In genomic region chr2:61814761-61815160, GRCh38 we compare ENCODE assay signal across 19 cellular contexts. TPM values are rescaled to one million over a fixed set of nuclear protein-coding genes. Genes with fewer than 3 reads are reported as not detected.
DNase-seq lines count a peak whose midpoint lies in the region; TF ChIP-seq lines count a peak whose summit lies in the region.
"Had no signal": no experiment of that assay in that cellular context is flagged by ENCODE, and none has a peak within 500 bp of the region (broad histone marks: within the 10 kb centered on the region; RNA-seq: fewer than 3 reads in every experiment).

No MANE protein-coding gene starts in this region.

- no peaks in the 10 kb centered on the region for H3F3A ChIP-seq in neural progenitor cell (ENCODE audit: low read depth)

- TF ChIP-seq CTCF in neural progenitor cell (IDR thresholded peaks at IDR 0.05) (no peak), right atrium auricular region (IDR thresholded peaks at IDR 0.05) (no peak)

- no peak overlapping the region for H3K9ac ChIP-seq in neural progenitor cell
- H3K9ac ChIP-seq: BLaER1 had no signal

- H3K4me1 ChIP-seq in neural progenitor cell (no peaks in the 10 kb centered on the region), right atrium auricular region (no peaks in the 10 kb centered on the region)
- H3K4me1 ChIP-seq: BE2C, BLaER1 had no signal

- H3K4me3 Mint-ChIP-seq in neural progenitor cell = no peak overlapping the region
- H3K4me3 Mint-ChIP-seq: CD14-positive monocyte; CD4-positive, alpha-beta memory T cell; CD4-positive, CD25-positive, alpha-beta regulatory T cell; CD8-positive, alpha-beta memory T cell had no signal

- peaks cover 12% of the 10 kb centered on the region for H3K4me1 Mint-ChIP-seq in neural progenitor cell
- H3K4me1 Mint-ChIP-seq: CD14-positive monocyte; CD4-positive, alpha-beta memory T cell; CD4-positive, CD25-positive, alpha-beta regulatory T cell; CD8-positive, alpha-beta memory T cell had no signal

- H3K4me2 ChIP-seq in neural progenitor cell = no peak overlapping the region
- H3K4me2 ChIP-seq: BLaER1 had no signal

- H3K4me3 ChIP-seq in neural progenitor cell (no peak overlapping the region), right atrium auricular region (no peak overlapping the region)
- H3K4me3 ChIP-seq: BLaER1, GM12878 had no signal

- no peaks in the 10 kb centered on the region for H3K79me2 ChIP-seq in neural progenitor cell (ENCODE audit: low read depth)

- H3K27ac Mint-ChIP-seq in neural progenitor cell = no peak overlapping the region
- H3K27ac Mint-ChIP-seq: CD14-positive monocyte; CD4-positive, alpha-beta memory T cell; CD4-positive, CD25-positive, alpha-beta regulatory T cell; CD8-positive, alpha-beta memory T cell had no signal

- in situ Hi-C loops in SK-MEL-5 (cut with HindIII; ENCODE audit: low pct_unique_long_range_greater_than_20kb, low sequenced_read_pairs) = no loop called here

- H4K20me1 ChIP-seq in neural progenitor cell (ENCODE audit: low read depth) = no peaks in the 10 kb centered on the region
- H4K20me1 ChIP-seq: BLaER1 had no signal

- no peaks in the 10 kb centered on the region for H3K27me3 ChIP-seq in neural progenitor cell
- no peaks in the 10 kb centered on the region for H3K27me3 ChIP-seq in right atrium auricular region
- H3K27me3 ChIP-seq: BE2C, BLaER1 had no signal

- no peaks in the 10 kb centered on the region for H3K36me3 Mint-ChIP-seq in neural progenitor cell
- H3K36me3 Mint-ChIP-seq: CD14-positive monocyte; CD4-positive, alpha-beta memory T cell; CD4-positive, CD25-positive, alpha-beta regulatory T cell; CD8-positive, alpha-beta memory T cell had no signal

- H2AFZ ChIP-seq in neural progenitor cell (replicated peaks) = peak overlapping the region; percentile 45

- H3K36me3 ChIP-seq in neural progenitor cell (no peaks in the 10 kb centered on the region), right atrium auricular region (no peaks in the 10 kb centered on the region)
- H3K36me3 ChIP-seq: BE2C, BLaER1 had no signal

- no peak overlapping the region for H3K27ac ChIP-seq in neural progenitor cell
- no peak overlapping the region for H3K27ac ChIP-seq in right atrium auricular region
- H3K27ac ChIP-seq: BLaER1 had no signal

- peak; percentile 97 for DNase-seq in SK-MEL-5 (ENCODE audit: low read depth, low spot score)
- no peak for DNase-seq in neural progenitor cell (ENCODE audit: low spot score)
- no peak for DNase-seq in right atrium auricular region (ENCODE audit: low spot score)
- no peak for DNase-seq in NCI-H128 (lab: John Stamatoyannopoulos, UW; ENCODE audit: unreplicated experiment)
- DNase-seq in glomerular visceral epithelial cell (ENCODE audit: extremely low spot score) = no peak
- DNase-seq: 8988T; ACHN; BE2C; C1 segment of cervical spinal cord; Caco-2; Calu3; CD4-positive, alpha-beta memory T cell; CD4-positive, CD25-positive, alpha-beta regulatory T cell; CD8-positive, alpha-beta memory T cell; DMS79 treated with DMSO at 0.1 percent for 48 hours; GDM1 had no signal

- no peaks in the 10 kb centered on the region for H3K9me3 Mint-ChIP-seq in neural progenitor cell
- H3K9me3 Mint-ChIP-seq: CD4-positive, CD25-positive, alpha-beta regulatory T cell; CD8-positive, alpha-beta memory T cell had no signal

- H3K9me3 ChIP-seq in neural progenitor cell (ENCODE audit: low read depth) (no peaks in the 10 kb centered on the region), right atrium auricular region (no peaks in the 10 kb centered on the region)
- H3K9me3 ChIP-seq: BE2C, BLaER1, Caco-2 had no signal

- peaks cover 2% of the 10 kb centered on the region for H3K27me3 Mint-ChIP-seq in neural progenitor cell (ENCODE audit: insufficient read depth, low read depth)

RNA-seq across cellular contexts. Expression of gene FAM161A, which starts 39.1 kb away (rescaled TPM):
- total RNA-seq in SK-MEL-5 (2014; rRNA removed; shearing (Covaris generic)) = 12.3 and 21.7 TPM in 2 replicates
- polyA plus RNA-seq in SK-MEL-5 (2015; cell fraction: cytosol; rRNA removed) = 8.5 and 11.8 TPM in 2 replicates
- polyA plus RNA-seq in SK-MEL-5 (2015; cell fraction: nucleus; rRNA removed) = 153 and 176 TPM in 2 replicates
- 19.6 and 23.3 TPM in 2 replicates for total RNA-seq in neural progenitor cell (ENCODE audit: low replicate concordance)
- 1 to 10 TPM in 1 of 2 donors, under 1 TPM in 1; 0.41 to 1.8 TPM for total RNA-seq in right atrium auricular region
